7 cellular contexts compared by ENCODE assay signal in the genomic region with DNA sequence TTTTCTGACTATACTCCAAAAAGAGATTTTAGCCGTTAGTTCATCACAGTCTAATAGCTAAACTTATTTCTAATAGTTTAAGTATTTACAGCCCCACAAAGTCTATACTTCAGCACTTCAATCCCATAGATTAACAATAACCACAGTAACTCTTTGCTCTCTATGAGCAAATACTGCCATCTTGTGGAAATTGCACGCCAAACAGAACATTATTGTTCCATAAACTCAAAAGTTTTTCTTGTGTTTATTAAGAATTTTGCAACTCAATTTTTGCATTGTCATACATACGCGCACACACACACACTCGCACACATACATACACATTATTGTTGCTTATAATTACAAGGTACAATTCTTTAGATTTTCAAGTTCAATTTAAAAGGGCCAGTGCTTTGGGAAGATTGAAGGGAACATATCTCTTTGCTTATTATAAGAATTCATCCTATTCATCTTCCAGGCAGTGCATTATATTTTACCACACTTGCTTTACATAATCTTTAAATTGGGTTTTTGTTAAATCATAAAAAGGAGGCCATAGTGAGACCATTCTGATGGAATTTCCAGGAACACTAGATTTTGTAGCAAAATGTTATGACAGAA.
A peak's percentile ranks its signal among the peaks of the same experiment; 100 is the strongest.
DNase-seq lines count a peak whose midpoint lies in the region; ATAC-seq and TF ChIP-seq lines count a peak whose summit lies in the region.

No MANE protein-coding gene starts in this region.

- H3K36me3 ChIP-seq in GM06990 (ENCODE audit: control insufficient read depth, insufficient read depth, low read length) (no peaks in the 10 kb centered on the region), SJCRH30 (no peaks in the 10 kb centered on the region), aorta (ENCODE audit: control insufficient read depth in 1 of 2, insufficient read depth in 2 of 2, low read length in 1 of 2) (no peaks in the 10 kb centered on the region)

- H3K27ac ChIP-seq in SJCRH30: no peak overlapping the region
- H3K27ac ChIP-seq in aorta (ENCODE audit: low read depth in 1 of 2, low read length in 2 of 2): no peak overlapping the region

- TF ChIP-seq CTCF in GM06990 (IDR thresholded peaks at IDR 0.05; ENCODE audit: insufficient read depth, low read length, poor library complexity, severe bottlenecking): peak; percentile 59

- H3K27me3 ChIP-seq in GM06990 (replicated peaks; ENCODE audit: control insufficient read depth, insufficient read depth, low read length) (no peaks in the 10 kb centered on the region; the same call in 1 of the 2 replicates), SJCRH30 (no peaks in the 10 kb centered on the region), aorta (ENCODE audit: control insufficient read depth in 1 of 2, insufficient read depth in 2 of 2, low read length in 1 of 2) (no peaks in the 10 kb centered on the region)

- no peak for TF ChIP-seq EP300 in Ishikawa (IDR thresholded peaks at IDR 0.05; ENCODE audit: borderline replicate concordance)

- peak; percentile 73 for ATAC-seq in GM21515 (IDR thresholded peaks at IDR 0.05; ENCODE audit: unreplicated experiment)
- ATAC-seq in aorta (ENCODE audit: low FRiP score): no peak

- H3K4me3 ChIP-seq in GM06990 (replicated peaks; ENCODE audit: low read depth, low read length) (no peak overlapping the region), SJCRH30 (no peak overlapping the region), aorta (ENCODE audit: low read length in 2 of 2) (no peak overlapping the region)

- no peaks in the 10 kb centered on the region for H3K4me1 ChIP-seq in SJCRH30
- H3K4me1 ChIP-seq in aorta (ENCODE audit: control insufficient read depth in 1 of 2, insufficient read depth in 2 of 2, low read length in 2 of 2): no peaks in the 10 kb centered on the region

- intact Hi-C loops in aorta (cut with DNase I): no loop called here

- TF ChIP-seq RAD21 in Ishikawa (IDR thresholded peaks at IDR 0.05; ENCODE audit: low read depth): peak; percentile 92

- H3K9me3 ChIP-seq in SJCRH30 (replicated peaks): no peaks in the 10 kb centered on the region
- no peaks in the 10 kb centered on the region for H3K9me3 ChIP-seq in aorta (ENCODE audit: control insufficient read depth, low read length)

- DNase-seq in GM06990 (ENCODE audit: extremely low read depth, insufficient read length) (peak; percentile 4), SJCRH30 (peak; percentile 23 to 69), fibroblast of peridontal ligament (ENCODE audit: extremely low read depth) (peak; percentile 59), putamen (ENCODE audit: low spot score) (peak; percentile 43), aorta (no peak)

- 2 to 4% methylated on average over 5 of the region's 5 CpGs for WGBS in aorta, 2 donors

TF ChIP-seq in Ishikawa, 13 proteins besides CTCF, POLR2A, EP300 and RAD21:
- TF ChIP-seq YY1 (IDR thresholded peaks at IDR 0.05; ENCODE audit: low read depth) (no peak), EGR1 (IDR thresholded peaks at IDR 0.05) (no peak), TCF12 (IDR thresholded peaks at IDR 0.05; ENCODE audit: low read depth) (no peak), TAF1 (IDR thresholded peaks at IDR 0.05; ENCODE audit: low read depth) (no peak), CREB1 (IDR thresholded peaks at IDR 0.05; ENCODE audit: low read depth) (no peak), CEBPB (IDR thresholded peaks at IDR 0.05) (no peak), ZBTB7A (IDR thresholded peaks at IDR 0.05; ENCODE audit: low read depth) (no peak)
- TF ChIP-seq, protein P1, sequence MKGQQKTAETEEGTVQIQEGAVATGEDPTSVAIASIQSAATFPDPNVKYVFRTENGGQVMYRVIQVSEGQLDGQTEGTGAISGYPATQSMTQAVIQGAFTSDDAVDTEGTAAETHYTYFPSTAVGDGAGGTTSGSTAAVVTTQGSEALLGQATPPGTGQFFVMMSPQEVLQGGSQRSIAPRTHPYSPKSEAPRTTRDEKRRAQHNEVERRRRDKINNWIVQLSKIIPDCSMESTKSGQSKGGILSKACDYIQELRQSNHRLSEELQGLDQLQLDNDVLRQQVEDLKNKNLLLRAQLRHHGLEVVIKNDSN (IDR thresholded peaks at IDR 0.05): no peak

Comparison
In these comparisons a context has a peak if more than half of its experiments do, and no peak if none do; other contexts are left out.
1. DNase-seq: peak in GM06990 (single experiment), SJCRH30 (2 of 2), fibroblast of peridontal ligament (single experiment) and putamen (single experiment); none in aorta (0 of 2).